In the genomic region with DNA sequence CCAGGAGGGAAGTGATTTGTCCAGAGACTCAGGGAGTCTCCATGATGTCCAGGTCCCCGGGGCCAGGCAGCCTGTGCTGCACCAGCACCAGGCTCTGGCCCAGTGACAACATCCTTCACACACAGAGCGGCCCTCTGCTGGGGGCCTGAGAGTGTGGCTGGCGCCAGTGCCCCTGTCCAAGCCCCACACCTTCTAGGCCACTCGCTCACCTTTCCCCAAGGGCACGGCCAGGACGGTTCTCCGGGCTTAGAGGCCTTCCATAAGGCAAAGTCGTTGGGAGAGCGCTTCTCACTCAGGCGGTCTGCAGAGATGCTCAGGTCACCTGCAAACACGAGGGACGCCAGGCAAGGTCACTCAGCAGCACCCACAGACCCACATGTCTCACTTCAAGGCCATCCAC, we compare ENCODE assay signal across 20 cellular contexts.
"Had no signal": no experiment of that assay in that cellular context is flagged by ENCODE, and none has a peak within 500 bp of the region (broad histone marks: within the 10 kb centered on the region; RNA-seq: fewer than 3 reads in every experiment).

No MANE protein-coding gene starts in this region.

- H3K36me3 ChIP-seq: neural progenitor cell had no signal

- H3K4me3 Mint-ChIP-seq: activated naive CD4-positive, alpha-beta T cell treated with anti-CD3 and anti-CD28 coated beads, Interleukin-2, amount 50 U/mL, for 24 hours; naive B cell; neural progenitor cell; T-helper 17 cell had no signal

- H3K4me2 ChIP-seq: neural progenitor cell had no signal

- ATAC-seq: T-helper 17 cell, upper lobe of right lung had no signal

- H2AFZ ChIP-seq: neural progenitor cell had no signal

- H3K4me3 ChIP-seq: cardiac muscle cell, esophagus squamous epithelium, mucosa of descending colon, neural progenitor cell, pancreas, sigmoid colon, SJSA1, stomach, testis, upper lobe of right lung had no signal

- H3K9ac ChIP-seq: neural progenitor cell had no signal

- H3K27me3 ChIP-seq: cardiac muscle cell, esophagus squamous epithelium, neural progenitor cell, pancreas, sigmoid colon, SJSA1, stomach, testis, upper lobe of right lung had no signal

- H3K9me3 ChIP-seq: esophagus squamous epithelium, mucosa of descending colon, pancreas, sigmoid colon, SJSA1, stomach, testis, upper lobe of right lung had no signal

- H3K27me3 Mint-ChIP-seq: activated naive CD4-positive, alpha-beta T cell treated with anti-CD3 and anti-CD28 coated beads, Interleukin-2, amount 50 U/mL, for 24 hours; naive B cell; T-helper 17 cell had no signal

- DNase-seq: activated CD4-positive, alpha-beta T cell treated with anti-CD3 and anti-CD28 coated beads, Interleukin-2, amount 50 U/mL, for 4 hours; activated effector memory CD4-positive, alpha-beta T cell treated with anti-CD3 and anti-CD28 coated beads, Interleukin-2, amount 50 U/mL, for 16 hours; activated T-cell treated with anti-CD3 and anti-CD28 coated beads, Interleukin-2, amount 50 U/mL, for 1 hour; amygdala; dermis blood vessel endothelial cell; effector memory CD4-positive, alpha-beta T cell; esophagus squamous epithelium; mesenchymal stem cell; mucosa of descending colon; naive B cell; sigmoid colon; stomach; T-helper 17 cell; testis; upper lobe of right lung had no signal

- H3K27ac Mint-ChIP-seq: activated naive CD4-positive, alpha-beta T cell treated with anti-CD3 and anti-CD28 coated beads, Interleukin-2, amount 50 U/mL, for 24 hours; neural progenitor cell had no signal

- H3K4me1 ChIP-seq: SJSA1, testis, upper lobe of right lung had no signal

- H3K27ac ChIP-seq: cardiac muscle cell, esophagus squamous epithelium, neural progenitor cell, sigmoid colon, SJSA1, stomach, testis, upper lobe of right lung had no signal

- H3K9me3 Mint-ChIP-seq: activated naive CD4-positive, alpha-beta T cell treated with anti-CD3 and anti-CD28 coated beads, Interleukin-2, amount 50 U/mL, for 24 hours; neural progenitor cell had no signal
